Comparison of ENCODE assay signal across 9 cellular contexts in genomic region chr10:70115948-70116682, GRCh38. TPM values are rescaled to one million over a fixed set of nuclear protein-coding genes. Genes with fewer than 3 reads are reported as not detected.
A peak's percentile ranks its signal among the peaks of the same experiment; 100 is the strongest.
DNase-seq lines count a peak whose midpoint lies in the region; ATAC-seq and TF ChIP-seq lines count a peak whose summit lies in the region.
"Had no signal": no experiment of that assay in that cellular context is flagged by ENCODE, and none has a peak within 500 bp of the region (broad histone marks: within the 10 kb centered on the region; RNA-seq: fewer than 3 reads in every experiment).

No MANE protein-coding gene starts in this region.

- POLR2A ChIA-PET in activated CD4-positive, alpha-beta memory T cell treated with anti-CD3 and anti-CD28 coated beads for 36 hours (lab: Charles Lee) = interaction anchor here (0.6 to 0.8 kb wide), 2 partner anchors 54 to 380 kb away, joined by 3 read pairs; partner anchors contain the start of gene SAR1A

- peak; percentile 80 for ATAC-seq in effector memory CD8-positive, alpha-beta T cell (replicated peaks)
- peak; percentile 52 to 66 for ATAC-seq in naive B cell (ENCODE audit: low read depth in 2 of 2)
- no peak for ATAC-seq in HG02884 (IDR thresholded peaks at IDR 0.05; ENCODE audit: unreplicated experiment)

- H3K27me3 Mint-ChIP-seq in activated CD4-positive, alpha-beta memory T cell treated with anti-CD3 and anti-CD28 coated beads for 36 hours = no peaks in the 10 kb centered on the region
- H3K27me3 Mint-ChIP-seq in effector memory CD8-positive, alpha-beta T cell = no peaks in the 10 kb centered on the region
- H3K27me3 Mint-ChIP-seq in naive B cell = no peaks in the 10 kb centered on the region

- H3K36me3 ChIP-seq in suprapubic skin = peaks cover 59% of the 10 kb centered on the region

- H3K4me3 ChIP-seq in suprapubic skin = no peak overlapping the region

- H3K27me3 ChIP-seq in suprapubic skin = no peaks in the 10 kb centered on the region

- WGBS in suprapubic skin = 47% methylated on average over 12 of the region's 12 CpGs

- intact Hi-C loops in activated CD4-positive, alpha-beta memory T cell treated with anti-CD3 and anti-CD28 coated beads for 36 hours (cut with micrococcal nuclease) = loop anchor here (1.0 kb wide), 1 partner anchor 248 kb away; no protein-coding TSS in a partner anchor

- no peaks in the 10 kb centered on the region for H3K9me3 ChIP-seq in suprapubic skin

- TF ChIP-seq CTCF in 22Rv1 (IDR thresholded peaks at IDR 0.05) (peak; percentile 94), GM13976 (IDR thresholded peaks at IDR 0.05; ENCODE audit: borderline replicate concordance, control extremely low read depth, extremely low read depth, insufficient read depth, missing control alignments) (peak; percentile 82), suprapubic skin (IDR thresholded peaks at IDR 0.05) (peak; percentile 60 to 85)

- in situ Hi-C loops in GM13976 (cut with MboI; ENCODE audit: low sequenced_read_pairs, unreplicated experiment) = no loop called here

- H3K36me3 Mint-ChIP-seq in activated CD4-positive, alpha-beta memory T cell treated with anti-CD3 and anti-CD28 coated beads for 36 hours = peaks cover 14% of the 10 kb centered on the region
- peaks cover 20% of the 10 kb centered on the region for H3K36me3 Mint-ChIP-seq in effector memory CD8-positive, alpha-beta T cell (ENCODE audit: insufficient read depth)
- H3K36me3 Mint-ChIP-seq in naive B cell = peaks cover 6 to 14% of the 10 kb centered on the region in 2 donors

- peaks cover 16% of the 10 kb centered on the region for H3K4me1 ChIP-seq in suprapubic skin

- DNase-seq in GM13976 (ENCODE audit: low spot score) (peak; percentile 85), NCI-H2029 (lab: John Stamatoyannopoulos, UW) (peak; percentile 7), naive B cell (peak; percentile 48), suprapubic skin (ENCODE audit: low spot score in 2 of 2) (no peak)
- peak; percentile 69 for DNase-seq in activated CD4-positive, alpha-beta memory T cell treated with anti-CD3 and anti-CD28 coated beads for 36 hours
- peak; percentile 55 to 66 (median 55) for DNase-seq in effector memory CD8-positive, alpha-beta T cell

- H3K4me1 Mint-ChIP-seq in activated CD4-positive, alpha-beta memory T cell treated with anti-CD3 and anti-CD28 coated beads for 36 hours (ENCODE audit: low read depth) = peaks cover 4% of the 10 kb centered on the region
- peaks cover 5 to 8% of the 10 kb centered on the region in 2 donors for H3K4me1 Mint-ChIP-seq in effector memory CD8-positive, alpha-beta T cell (ENCODE audit: low read depth in 2 of 2)
- H3K4me1 Mint-ChIP-seq in naive B cell = peaks cover 4 to 7% (median 6%) of the 10 kb centered on the region in 3 donors

- no peaks in the 10 kb centered on the region for H3K9me3 Mint-ChIP-seq in activated CD4-positive, alpha-beta memory T cell treated with anti-CD3 and anti-CD28 coated beads for 36 hours
- no peaks in the 10 kb centered on the region for H3K9me3 Mint-ChIP-seq in effector memory CD8-positive, alpha-beta T cell
- no peaks in the 10 kb centered on the region for H3K9me3 Mint-ChIP-seq in naive B cell

- H3K27ac Mint-ChIP-seq in activated CD4-positive, alpha-beta memory T cell treated with anti-CD3 and anti-CD28 coated beads for 36 hours = no peak overlapping the region
- H3K27ac Mint-ChIP-seq in effector memory CD8-positive, alpha-beta T cell = no peak overlapping the region
- H3K27ac Mint-ChIP-seq in naive B cell = peak overlapping the region in 3 of 6 donors; percentile 32 to 76 (median 70)

- no peak for TF ChIP-seq POLR2A in suprapubic skin (IDR thresholded peaks at IDR 0.05)

- CTCF ChIA-PET in activated CD4-positive, alpha-beta memory T cell treated with anti-CD3 and anti-CD28 coated beads for 36 hours (lab: Charles Lee) = interaction anchor here (0.6 to 5.5 kb wide), 48 partner anchors 10 to 1932 kb away, joined by 3 to 59 read pairs (median 4); partner anchors contain the start of genes EIF4EBP2 and TYSND1

- no peak overlapping the region for H3K4me3 Mint-ChIP-seq in activated CD4-positive, alpha-beta memory T cell treated with anti-CD3 and anti-CD28 coated beads for 36 hours
- no peak overlapping the region for H3K4me3 Mint-ChIP-seq in effector memory CD8-positive, alpha-beta T cell
- no peak overlapping the region for H3K4me3 Mint-ChIP-seq in naive B cell

- H3K27ac ChIP-seq in 22Rv1 = no peak overlapping the region
- H3K27ac ChIP-seq in suprapubic skin = no peak overlapping the region
- H3K27ac ChIP-seq: epithelial cell of prostate had no signal

- TF ChIP-seq EP300 in suprapubic skin (IDR thresholded peaks at IDR 0.05) = no peak

RNA-seq across cellular contexts. Expression of gene AIFM2, which starts 16.5 kb away (rescaled TPM):
- 1 to 10 TPM; 5.3 to 7.1 TPM for total RNA-seq in activated CD4-positive, alpha-beta memory T cell treated with anti-CD3 and anti-CD28 coated beads for 36 hours
- 1 to 10 TPM; 1.8 to 3.0 (median 2.2) TPM for polyA plus RNA-seq in naive B cell (ENCODE audit: low read depth in 6 of 6)
- total RNA-seq in suprapubic skin = 1 to 10 TPM; 3.3 to 10.0 (median 6.7) TPM

RNA-seq across cellular contexts. Expression of gene TYSND1, which starts 30.4 kb away (rescaled TPM):
- total RNA-seq in activated CD4-positive, alpha-beta memory T cell treated with anti-CD3 and anti-CD28 coated beads for 36 hours = 10 to 100 TPM; 10.9 to 12.1 TPM
- polyA plus RNA-seq in naive B cell (ENCODE audit: low read depth in 6 of 6) = 10 to 100 TPM; 19.8 to 33.5 (median 25.0) TPM
- 10 to 100 TPM; 32.7 to 42.5 (median 35.2) TPM for total RNA-seq in suprapubic skin

RNA-seq across cellular contexts. Expression of gene SAR1A, which starts 54.2 kb away (rescaled TPM):
- 10 to 100 TPM; 91.9 to 94.8 TPM for total RNA-seq in activated CD4-positive, alpha-beta memory T cell treated with anti-CD3 and anti-CD28 coated beads for 36 hours
- polyA plus RNA-seq in naive B cell (ENCODE audit: low read depth in 6 of 6) = 10 to 100 TPM in 5 of 6 donors, 1 to 10 TPM in 1; 9.4 to 40.7 (median 25.2) TPM
- 10 to 100 TPM; 48.2 to 66.7 (median 49.5) TPM for total RNA-seq in suprapubic skin

Comparison
In these comparisons a context has a peak if more than half of its experiments do, and no peak if none do; other contexts are left out.
1. DNase-seq: peak in GM13976 (single experiment), NCI-H2029 (single experiment), activated CD4-positive, alpha-beta memory T cell treated with anti-CD3 and anti-CD28 coated beads for 36 hours (single experiment), effector memory CD8-positive, alpha-beta T cell (3 of 3) and naive B cell (single experiment); none in suprapubic skin (0 of 2).
2. Peak in every context shown above with its lines, with median percentiles within 50 percentile points of each other: CTCF ChIP-seq.